ENCODE assay signal across 1 cellular context in the genomic region with DNA sequence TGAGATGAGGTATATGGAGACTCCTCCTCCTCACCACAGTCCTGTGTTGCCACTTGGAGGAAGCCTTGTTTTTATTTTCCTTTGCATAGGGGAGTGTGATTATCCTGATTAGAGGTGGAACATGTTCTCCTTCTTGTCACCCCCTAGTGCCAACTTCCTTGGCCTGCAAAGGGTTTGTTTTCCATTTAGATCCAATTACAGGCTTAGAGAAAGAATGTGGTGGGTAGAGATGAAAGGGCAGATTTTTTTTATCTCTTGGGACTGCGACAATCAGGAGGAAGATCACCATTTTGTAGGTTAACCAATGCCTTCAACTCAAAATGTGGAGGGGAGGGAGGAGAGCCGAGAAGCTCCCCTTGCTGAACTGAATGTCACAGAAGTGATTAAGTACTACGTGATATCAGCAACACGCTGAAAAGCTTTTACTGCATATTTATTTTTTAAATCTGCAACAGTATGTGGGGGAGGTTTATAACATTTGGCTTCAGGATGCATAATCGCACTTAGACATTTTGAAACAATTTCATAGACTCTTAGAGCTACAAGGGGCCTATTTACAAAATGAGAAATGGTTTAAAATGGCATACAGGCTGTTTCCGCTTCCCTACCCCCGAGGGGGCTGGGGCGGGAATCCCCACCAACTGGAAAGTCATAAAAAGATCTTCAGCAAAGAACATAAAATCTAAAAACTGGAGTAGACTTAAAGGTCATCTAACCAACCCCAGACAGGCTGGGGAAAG.
TF ChIP-seq lines count a peak whose summit lies in the region.

No MANE protein-coding gene starts in this region.

TF ChIP-seq in GM12878, 131 proteins besides CTCF, POLR2A, EP300 and RAD21 (continued from another document and continues in another):
- TF ChIP-seq, protein P1, sequence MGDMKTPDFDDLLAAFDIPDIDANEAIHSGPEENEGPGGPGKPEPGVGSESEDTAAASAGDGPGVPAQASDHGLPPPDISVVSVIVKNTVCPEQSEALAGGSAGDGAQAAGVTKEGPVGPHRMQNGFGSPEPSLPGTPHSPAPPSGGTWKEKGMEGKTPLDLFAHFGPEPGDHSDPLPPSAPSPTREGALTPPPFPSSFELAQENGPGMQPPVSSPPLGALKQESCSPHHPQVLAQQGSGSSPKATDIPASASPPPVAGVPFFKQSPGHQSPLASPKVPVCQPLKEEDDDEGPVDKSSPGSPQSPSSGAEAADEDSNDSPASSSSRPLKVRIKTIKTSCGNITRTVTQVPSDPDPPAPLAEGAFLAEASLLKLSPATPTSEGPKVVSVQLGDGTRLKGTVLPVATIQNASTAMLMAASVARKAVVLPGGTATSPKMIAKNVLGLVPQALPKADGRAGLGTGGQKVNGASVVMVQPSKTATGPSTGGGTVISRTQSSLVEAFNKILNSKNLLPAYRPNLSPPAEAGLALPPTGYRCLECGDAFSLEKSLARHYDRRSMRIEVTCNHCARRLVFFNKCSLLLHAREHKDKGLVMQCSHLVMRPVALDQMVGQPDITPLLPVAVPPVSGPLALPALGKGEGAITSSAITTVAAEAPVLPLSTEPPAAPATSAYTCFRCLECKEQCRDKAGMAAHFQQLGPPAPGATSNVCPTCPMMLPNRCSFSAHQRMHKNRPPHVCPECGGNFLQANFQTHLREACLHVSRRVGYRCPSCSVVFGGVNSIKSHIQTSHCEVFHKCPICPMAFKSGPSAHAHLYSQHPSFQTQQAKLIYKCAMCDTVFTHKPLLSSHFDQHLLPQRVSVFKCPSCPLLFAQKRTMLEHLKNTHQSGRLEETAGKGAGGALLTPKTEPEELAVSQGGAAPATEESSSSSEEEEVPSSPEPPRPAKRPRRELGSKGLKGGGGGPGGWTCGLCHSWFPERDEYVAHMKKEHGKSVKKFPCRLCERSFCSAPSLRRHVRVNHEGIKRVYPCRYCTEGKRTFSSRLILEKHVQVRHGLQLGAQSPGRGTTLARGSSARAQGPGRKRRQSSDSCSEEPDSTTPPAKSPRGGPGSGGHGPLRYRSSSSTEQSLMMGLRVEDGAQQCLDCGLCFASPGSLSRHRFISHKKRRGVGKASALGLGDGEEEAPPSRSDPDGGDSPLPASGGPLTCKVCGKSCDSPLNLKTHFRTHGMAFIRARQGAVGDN (IDR thresholded peaks at IDR 0.05): 0 out of 2 replicates have a peak, but pooled peaks have one; percentile 27
- TF ChIP-seq TCF7 (IDR thresholded peaks at IDR 0.05; ENCODE audit: borderline replicate concordance): no peak
- TF ChIP-seq BMI1 (IDR thresholded peaks at IDR 0.05; ENCODE audit: borderline replicate concordance): no peak
- TF ChIP-seq, protein P2, sequence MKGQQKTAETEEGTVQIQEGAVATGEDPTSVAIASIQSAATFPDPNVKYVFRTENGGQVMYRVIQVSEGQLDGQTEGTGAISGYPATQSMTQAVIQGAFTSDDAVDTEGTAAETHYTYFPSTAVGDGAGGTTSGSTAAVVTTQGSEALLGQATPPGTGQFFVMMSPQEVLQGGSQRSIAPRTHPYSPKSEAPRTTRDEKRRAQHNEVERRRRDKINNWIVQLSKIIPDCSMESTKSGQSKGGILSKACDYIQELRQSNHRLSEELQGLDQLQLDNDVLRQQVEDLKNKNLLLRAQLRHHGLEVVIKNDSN (IDR thresholded peaks at IDR 0.05; ENCODE audit: borderline replicate concordance, extremely low read length, insufficient read depth, low read depth, low read length): no peak
- TF ChIP-seq, protein P3, sequence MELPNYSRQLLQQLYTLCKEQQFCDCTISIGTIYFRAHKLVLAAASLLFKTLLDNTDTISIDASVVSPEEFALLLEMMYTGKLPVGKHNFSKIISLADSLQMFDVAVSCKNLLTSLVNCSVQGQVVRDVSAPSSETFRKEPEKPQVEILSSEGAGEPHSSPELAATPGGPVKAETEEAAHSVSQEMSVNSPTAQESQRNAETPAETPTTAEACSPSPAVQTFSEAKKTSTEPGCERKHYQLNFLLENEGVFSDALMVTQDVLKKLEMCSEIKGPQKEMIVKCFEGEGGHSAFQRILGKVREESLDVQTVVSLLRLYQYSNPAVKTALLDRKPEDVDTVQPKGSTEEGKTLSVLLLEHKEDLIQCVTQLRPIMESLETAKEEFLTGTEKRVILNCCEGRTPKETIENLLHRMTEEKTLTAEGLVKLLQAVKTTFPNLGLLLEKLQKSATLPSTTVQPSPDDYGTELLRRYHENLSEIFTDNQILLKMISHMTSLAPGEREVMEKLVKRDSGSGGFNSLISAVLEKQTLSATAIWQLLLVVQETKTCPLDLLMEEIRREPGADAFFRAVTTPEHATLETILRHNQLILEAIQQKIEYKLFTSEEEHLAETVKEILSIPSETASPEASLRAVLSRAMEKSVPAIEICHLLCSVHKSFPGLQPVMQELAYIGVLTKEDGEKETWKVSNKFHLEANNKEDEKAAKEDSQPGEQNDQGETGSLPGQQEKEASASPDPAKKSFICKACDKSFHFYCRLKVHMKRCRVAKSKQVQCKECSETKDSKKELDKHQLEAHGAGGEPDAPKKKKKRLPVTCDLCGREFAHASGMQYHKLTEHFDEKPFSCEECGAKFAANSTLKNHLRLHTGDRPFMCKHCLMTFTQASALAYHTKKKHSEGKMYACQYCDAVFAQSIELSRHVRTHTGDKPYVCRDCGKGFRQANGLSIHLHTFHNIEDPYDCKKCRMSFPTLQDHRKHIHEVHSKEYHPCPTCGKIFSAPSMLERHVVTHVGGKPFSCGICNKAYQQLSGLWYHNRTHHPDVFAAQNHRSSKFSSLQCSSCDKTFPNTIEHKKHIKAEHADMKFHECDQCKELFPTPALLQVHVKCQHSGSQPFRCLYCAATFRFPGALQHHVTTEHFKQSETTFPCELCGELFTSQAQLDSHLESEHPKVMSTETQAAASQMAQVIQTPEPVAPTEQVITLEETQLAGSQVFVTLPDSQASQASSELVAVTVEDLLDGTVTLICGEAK (IDR thresholded peaks at IDR 0.05; ENCODE audit: borderline replicate concordance): no peak
- TF ChIP-seq, protein P4, sequence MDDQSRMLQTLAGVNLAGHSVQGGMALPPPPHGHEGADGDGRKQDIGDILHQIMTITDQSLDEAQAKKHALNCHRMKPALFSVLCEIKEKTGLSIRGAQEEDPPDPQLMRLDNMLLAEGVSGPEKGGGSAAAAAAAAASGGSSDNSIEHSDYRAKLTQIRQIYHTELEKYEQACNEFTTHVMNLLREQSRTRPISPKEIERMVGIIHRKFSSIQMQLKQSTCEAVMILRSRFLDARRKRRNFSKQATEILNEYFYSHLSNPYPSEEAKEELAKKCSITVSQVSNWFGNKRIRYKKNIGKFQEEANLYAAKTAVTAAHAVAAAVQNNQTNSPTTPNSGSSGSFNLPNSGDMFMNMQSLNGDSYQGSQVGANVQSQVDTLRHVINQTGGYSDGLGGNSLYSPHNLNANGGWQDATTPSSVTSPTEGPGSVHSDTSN (IDR thresholded peaks at IDR 0.05; ENCODE audit: insufficient replicate concordance, low read depth, low read length): no peak
- TF ChIP-seq CBFB (IDR thresholded peaks at IDR 0.05; ENCODE audit: low read depth): no peak
- no peak for TF ChIP-seq ESRRA (IDR thresholded peaks at IDR 0.05; ENCODE audit: low read length)
- TF ChIP-seq NR2F1 (conservative IDR thresholded peaks at IDR 0.05): peak; percentile 51; the same call in 1 of the 2 replicates
- TF ChIP-seq KAT2A (conservative IDR thresholded peaks at IDR 0.05; ENCODE audit: control insufficient read depth, low read depth, low read length): no peak
- no peak for TF ChIP-seq ZNF384 (IDR thresholded peaks at IDR 0.05; ENCODE audit: borderline replicate concordance, low read depth, low read length)
- TF ChIP-seq MEF2A (IDR thresholded peaks at IDR 0.05; ENCODE audit: insufficient read depth, low read depth, low read length): peak; percentile 56; the same call in 1 of the 2 replicates
- peak; percentile 84 for TF ChIP-seq RELA (IDR thresholded peaks at IDR 0.05; ENCODE audit: borderline replicate concordance, partially characterized antibody)
- TF ChIP-seq IKZF2 (IDR thresholded peaks at IDR 0.05): peak; percentile 12 to 31; a peak in 1 of 4 replicates
- TF ChIP-seq CBX5 (IDR thresholded peaks at IDR 0.05; ENCODE audit: low read depth): 0 out of 2 replicates have a peak, but pooled peaks have one; percentile 44
- no peak for TF ChIP-seq SRF (IDR thresholded peaks at IDR 0.05; ENCODE audit: low read depth in 2 of 2, low read length in 2 of 2)
- 0 out of 4 replicates have a peak, but pooled peaks of 1 of the 2 experiments have one; percentile 34 for TF ChIP-seq ETV6 (conservative IDR thresholded peaks at IDR 0.05 in 1 of 2, IDR thresholded peaks at IDR 0.05 in 1 of 2; ENCODE audit: borderline replicate concordance in 1 of 2, low read depth in 1 of 2)
- TF ChIP-seq, protein P5, sequence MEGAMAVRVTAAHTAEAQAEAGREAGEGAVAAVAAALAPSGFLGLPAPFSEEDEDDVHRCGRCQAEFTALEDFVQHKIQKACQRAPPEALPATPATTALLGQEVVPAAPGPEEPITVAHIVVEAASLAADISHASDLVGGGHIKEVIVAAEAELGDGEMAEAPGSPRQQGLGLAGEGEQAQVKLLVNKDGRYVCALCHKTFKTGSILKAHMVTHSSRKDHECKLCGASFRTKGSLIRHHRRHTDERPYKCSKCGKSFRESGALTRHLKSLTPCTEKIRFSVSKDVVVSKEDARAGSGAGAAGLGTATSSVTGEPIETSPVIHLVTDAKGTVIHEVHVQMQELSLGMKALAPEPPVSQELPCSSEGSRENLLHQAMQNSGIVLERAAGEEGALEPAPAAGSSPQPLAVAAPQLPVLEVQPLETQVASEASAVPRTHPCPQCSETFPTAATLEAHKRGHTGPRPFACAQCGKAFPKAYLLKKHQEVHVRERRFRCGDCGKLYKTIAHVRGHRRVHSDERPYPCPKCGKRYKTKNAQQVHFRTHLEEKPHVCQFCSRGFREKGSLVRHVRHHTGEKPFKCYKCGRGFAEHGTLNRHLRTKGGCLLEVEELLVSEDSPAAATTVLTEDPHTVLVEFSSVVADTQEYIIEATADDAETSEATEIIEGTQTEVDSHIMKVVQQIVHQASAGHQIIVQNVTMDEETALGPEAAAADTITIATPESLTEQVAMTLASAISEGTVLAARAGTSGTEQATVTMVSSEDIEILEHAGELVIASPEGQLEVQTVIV (IDR thresholded peaks at IDR 0.05; ENCODE audit: borderline replicate concordance, partially characterized antibody): no peak
- peak; percentile 12; the same call in 1 of the 2 replicates for TF ChIP-seq JUNB (IDR thresholded peaks at IDR 0.05)
- TF ChIP-seq ZNF217 (IDR thresholded peaks at IDR 0.05): no peak
- no peak for TF ChIP-seq HDAC2 (IDR thresholded peaks at IDR 0.05)
- TF ChIP-seq PAX5 (IDR thresholded peaks at IDR 0.05; ENCODE audit: borderline replicate concordance, low read depth, low read length): peak; percentile 90
- TF ChIP-seq KLF5 (IDR thresholded peaks at IDR 0.05; ENCODE audit: partially characterized antibody): no peak
- TF ChIP-seq IRF4 (IDR thresholded peaks at IDR 0.05; ENCODE audit: low read depth, low read length): 0 out of 2 replicates have a peak, but pooled peaks have one; percentile 19
- TF ChIP-seq DPF2 (IDR thresholded peaks at IDR 0.05): no peak
- TF ChIP-seq RFX5 (IDR thresholded peaks at IDR 0.05; ENCODE audit: low read depth, low read length): no peak
- TF ChIP-seq, protein P6, sequence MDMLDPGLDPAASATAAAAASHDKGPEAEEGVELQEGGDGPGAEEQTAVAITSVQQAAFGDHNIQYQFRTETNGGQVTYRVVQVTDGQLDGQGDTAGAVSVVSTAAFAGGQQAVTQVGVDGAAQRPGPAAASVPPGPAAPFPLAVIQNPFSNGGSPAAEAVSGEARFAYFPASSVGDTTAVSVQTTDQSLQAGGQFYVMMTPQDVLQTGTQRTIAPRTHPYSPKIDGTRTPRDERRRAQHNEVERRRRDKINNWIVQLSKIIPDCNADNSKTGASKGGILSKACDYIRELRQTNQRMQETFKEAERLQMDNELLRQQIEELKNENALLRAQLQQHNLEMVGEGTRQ (IDR thresholded peaks at IDR 0.05; ENCODE audit: borderline replicate concordance, low read depth, low read length): no peak
- TF ChIP-seq YY1 (IDR thresholded peaks at IDR 0.05; ENCODE audit: low read depth, low read length): peak; percentile 70
- TF ChIP-seq, protein P7, sequence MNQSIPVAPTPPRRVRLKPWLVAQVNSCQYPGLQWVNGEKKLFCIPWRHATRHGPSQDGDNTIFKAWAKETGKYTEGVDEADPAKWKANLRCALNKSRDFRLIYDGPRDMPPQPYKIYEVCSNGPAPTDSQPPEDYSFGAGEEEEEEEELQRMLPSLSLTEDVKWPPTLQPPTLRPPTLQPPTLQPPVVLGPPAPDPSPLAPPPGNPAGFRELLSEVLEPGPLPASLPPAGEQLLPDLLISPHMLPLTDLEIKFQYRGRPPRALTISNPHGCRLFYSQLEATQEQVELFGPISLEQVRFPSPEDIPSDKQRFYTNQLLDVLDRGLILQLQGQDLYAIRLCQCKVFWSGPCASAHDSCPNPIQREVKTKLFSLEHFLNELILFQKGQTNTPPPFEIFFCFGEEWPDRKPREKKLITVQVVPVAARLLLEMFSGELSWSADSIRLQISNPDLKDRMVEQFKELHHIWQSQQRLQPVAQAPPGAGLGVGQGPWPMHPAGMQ (IDR thresholded peaks at IDR 0.05; ENCODE audit: borderline replicate concordance): no peak
- TF ChIP-seq, protein P8, sequence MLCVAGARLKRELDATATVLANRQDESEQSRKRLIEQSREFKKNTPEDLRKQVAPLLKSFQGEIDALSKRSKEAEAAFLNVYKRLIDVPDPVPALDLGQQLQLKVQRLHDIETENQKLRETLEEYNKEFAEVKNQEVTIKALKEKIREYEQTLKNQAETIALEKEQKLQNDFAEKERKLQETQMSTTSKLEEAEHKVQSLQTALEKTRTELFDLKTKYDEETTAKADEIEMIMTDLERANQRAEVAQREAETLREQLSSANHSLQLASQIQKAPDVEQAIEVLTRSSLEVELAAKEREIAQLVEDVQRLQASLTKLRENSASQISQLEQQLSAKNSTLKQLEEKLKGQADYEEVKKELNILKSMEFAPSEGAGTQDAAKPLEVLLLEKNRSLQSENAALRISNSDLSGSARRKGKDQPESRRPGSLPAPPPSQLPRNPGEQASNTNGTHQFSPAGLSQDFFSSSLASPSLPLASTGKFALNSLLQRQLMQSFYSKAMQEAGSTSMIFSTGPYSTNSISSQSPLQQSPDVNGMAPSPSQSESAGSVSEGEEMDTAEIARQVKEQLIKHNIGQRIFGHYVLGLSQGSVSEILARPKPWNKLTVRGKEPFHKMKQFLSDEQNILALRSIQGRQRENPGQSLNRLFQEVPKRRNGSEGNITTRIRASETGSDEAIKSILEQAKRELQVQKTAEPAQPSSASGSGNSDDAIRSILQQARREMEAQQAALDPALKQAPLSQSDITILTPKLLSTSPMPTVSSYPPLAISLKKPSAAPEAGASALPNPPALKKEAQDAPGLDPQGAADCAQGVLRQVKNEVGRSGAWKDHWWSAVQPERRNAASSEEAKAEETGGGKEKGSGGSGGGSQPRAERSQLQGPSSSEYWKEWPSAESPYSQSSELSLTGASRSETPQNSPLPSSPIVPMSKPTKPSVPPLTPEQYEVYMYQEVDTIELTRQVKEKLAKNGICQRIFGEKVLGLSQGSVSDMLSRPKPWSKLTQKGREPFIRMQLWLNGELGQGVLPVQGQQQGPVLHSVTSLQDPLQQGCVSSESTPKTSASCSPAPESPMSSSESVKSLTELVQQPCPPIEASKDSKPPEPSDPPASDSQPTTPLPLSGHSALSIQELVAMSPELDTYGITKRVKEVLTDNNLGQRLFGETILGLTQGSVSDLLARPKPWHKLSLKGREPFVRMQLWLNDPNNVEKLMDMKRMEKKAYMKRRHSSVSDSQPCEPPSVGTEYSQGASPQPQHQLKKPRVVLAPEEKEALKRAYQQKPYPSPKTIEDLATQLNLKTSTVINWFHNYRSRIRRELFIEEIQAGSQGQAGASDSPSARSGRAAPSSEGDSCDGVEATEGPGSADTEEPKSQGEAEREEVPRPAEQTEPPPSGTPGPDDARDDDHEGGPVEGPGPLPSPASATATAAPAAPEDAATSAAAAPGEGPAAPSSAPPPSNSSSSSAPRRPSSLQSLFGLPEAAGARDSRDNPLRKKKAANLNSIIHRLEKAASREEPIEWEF (IDR thresholded peaks at IDR 0.05; ENCODE audit: insufficient replicate concordance, low read depth, low read length): no peak
- no peak for TF ChIP-seq ASH2L (IDR thresholded peaks at IDR 0.05; ENCODE audit: borderline replicate concordance, low read depth)
- no peak for TF ChIP-seq NR2C2 (IDR thresholded peaks at IDR 0.05; ENCODE audit: borderline replicate concordance, control insufficient read depth, insufficient read length, low read depth)
- no peak for TF ChIP-seq RBBP5 (conservative IDR thresholded peaks at IDR 0.05)
- TF ChIP-seq RUNX3 (IDR thresholded peaks at IDR 0.05; ENCODE audit: low read length): no peak
